In the genomic region with DNA sequence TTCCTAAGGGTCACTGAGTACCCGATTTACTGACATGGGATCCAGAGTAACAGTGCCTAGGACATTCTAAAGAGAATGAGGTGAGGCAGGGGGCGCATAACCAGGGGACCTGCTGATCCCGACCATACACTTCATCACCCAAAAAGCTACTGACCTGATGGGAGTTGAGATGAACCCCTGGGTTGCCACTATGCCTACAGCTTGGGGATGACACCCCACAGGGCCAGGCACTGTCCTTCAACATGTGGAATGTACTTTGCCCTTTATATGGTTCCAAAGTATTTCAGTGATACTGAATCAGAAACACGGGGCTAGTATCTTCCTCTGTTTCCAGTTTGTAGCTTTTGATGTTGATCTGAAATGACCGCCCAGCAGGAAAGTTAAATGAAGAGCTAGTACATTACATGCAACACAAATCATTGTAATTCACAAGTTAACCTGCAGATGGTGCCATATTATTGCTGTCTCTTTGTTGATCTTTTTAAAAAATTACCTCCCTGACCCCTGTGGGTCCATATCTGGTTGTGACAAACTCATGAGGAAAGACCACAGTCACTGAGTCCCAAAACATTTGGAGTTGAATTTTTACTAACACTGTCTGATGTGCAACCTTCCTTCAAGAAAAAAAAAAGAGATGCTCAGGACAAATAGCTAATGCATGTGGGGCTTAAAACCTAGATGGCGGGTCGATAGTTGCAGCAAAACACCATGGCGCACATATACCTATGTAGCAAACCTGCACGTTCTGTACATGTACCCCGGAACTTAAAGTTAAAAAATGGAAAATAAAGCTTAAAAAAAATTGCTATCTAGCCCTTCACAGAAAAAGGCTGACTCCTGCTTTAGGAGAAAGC, we compare ENCODE assay signal across 8 cellular contexts. TPM values are rescaled to one million over a fixed set of nuclear protein-coding genes. Genes with fewer than 3 reads are reported as not detected.
A peak's percentile ranks its signal among the peaks of the same experiment; 100 is the strongest.
DNase-seq lines count a peak whose midpoint lies in the region; ATAC-seq and TF ChIP-seq lines count a peak whose summit lies in the region.

No MANE protein-coding gene starts in this region.

- no peak for TF ChIP-seq POLR2A in heart left ventricle (IDR thresholded peaks at IDR 0.05)

- H3K36me3 ChIP-seq in heart left ventricle: no peaks in the 10 kb centered on the region

- H3K9me3 ChIP-seq in heart left ventricle (peaks cover 0 to 4% (median 0%) of the 10 kb centered on the region in 12 donors), right cardiac atrium (ENCODE audit: control insufficient read depth, low read length) (no peaks in the 10 kb centered on the region)

- H3K27me3 Mint-ChIP-seq in endothelial cell (ENCODE audit: unreplicated experiment): peaks cover 2% of the 10 kb centered on the region

- H3K9me3 Mint-ChIP-seq in endothelial cell (ENCODE audit: unreplicated experiment): no peaks in the 10 kb centered on the region

- ATAC-seq in heart left ventricle (no peak), right cardiac atrium (no peak), HG03354 (IDR thresholded peaks at IDR 0.05; ENCODE audit: poor library complexity, severe bottlenecking, unreplicated experiment) (peak; percentile 76), GM21447 (IDR thresholded peaks at IDR 0.05; ENCODE audit: unreplicated experiment) (no peak)

- 54 to 61% (median 57%) methylated on average over 10 of the region's 10 CpGs for WGBS in heart left ventricle, 4 donors
- 56% methylated on average over 10 of the region's 10 CpGs for WGBS in right cardiac atrium

- no peak overlapping the region for H3K27ac Mint-ChIP-seq in endothelial cell (ENCODE audit: unreplicated experiment)

- intact Hi-C loops in heart left ventricle (cut with DNase I) (loop anchor here (2.0 to 10.0 kb wide), 4 partner anchors 322 to 589 kb away; no protein-coding TSS in a partner anchor), right cardiac atrium (cut with DNase I) (loop anchor here in 1 of 4 donors (5.0 kb wide), 1 partner anchor 324 kb away; no protein-coding TSS in a partner anchor)

- peak; percentile 41 to 62 (median 58) for TF ChIP-seq CTCF in heart left ventricle (IDR thresholded peaks at IDR 0.05)
- TF ChIP-seq CTCF in endothelial cell (IDR thresholded peaks at IDR 0.05; ENCODE audit: unreplicated experiment): peak; percentile 91

- H3K4me1 ChIP-seq in heart left ventricle: no peaks in the 10 kb centered on the region
- H3K4me1 ChIP-seq in right cardiac atrium (ENCODE audit: control insufficient read depth, insufficient read depth, low read length): no peaks in the 10 kb centered on the region

- no peak for DNase-seq in heart left ventricle
- no peak for DNase-seq in right cardiac atrium
- DNase-seq in OCI-M2 (lab: John Stamatoyannopoulos, UW; ENCODE audit: unreplicated experiment): peak; percentile 67
- peak; percentile 33 for DNase-seq in endothelial cell (ENCODE audit: low spot score)
- peak; percentile 20 for DNase-seq in non-pigmented ciliary epithelial cell (ENCODE audit: low read depth)
- DNase-seq in activated effector memory CD4-positive, alpha-beta T cell treated with anti-CD3 and anti-CD28 coated beads, Interleukin-2, amount 50 U/mL, for 16 hours: no peak

- H3K4me3 ChIP-seq in heart left ventricle (no peak overlapping the region), right cardiac atrium (ENCODE audit: low read length) (no peak overlapping the region)

- no peak overlapping the region for H3K27ac ChIP-seq in heart left ventricle
- no peak overlapping the region for H3K27ac ChIP-seq in right cardiac atrium (ENCODE audit: low read length)

- H3K36me3 Mint-ChIP-seq in endothelial cell (ENCODE audit: low read depth, unreplicated experiment): no peaks in the 10 kb centered on the region

- H3K4me1 Mint-ChIP-seq in endothelial cell (ENCODE audit: unreplicated experiment): no peaks in the 10 kb centered on the region

- H3K27me3 ChIP-seq in heart left ventricle (no peaks in the 10 kb centered on the region), right cardiac atrium (ENCODE audit: control insufficient read depth, insufficient read depth) (no peaks in the 10 kb centered on the region)

- H3K4me3 Mint-ChIP-seq in endothelial cell (ENCODE audit: unreplicated experiment): no peak overlapping the region

RNA-seq across cellular contexts. Expression of gene GCNT2, which starts 42.7 kb away (rescaled TPM):
- 10 to 100 TPM; 29.2 to 68.8 (median 43.1) TPM for total RNA-seq in heart left ventricle
- 10 to 100 TPM; 15.1 to 16.3 TPM for polyA plus RNA-seq in heart left ventricle
- total RNA-seq in right cardiac atrium: 10 to 100 TPM in 1 of 4 donors, 1 to 10 TPM in 3; 5.2 to 10.4 (median 7.7) TPM
- 3.4 TPM for polyA plus RNA-seq in right cardiac atrium
- 71.1 TPM for total RNA-seq in endothelial cell (ENCODE audit: unreplicated experiment)

Comparison
In these comparisons a context has a peak if more than half of its experiments do, and no peak if none do; other contexts are left out.
1. DNase-seq: peak in OCI-M2 (single experiment), endothelial cell (single experiment) and non-pigmented ciliary epithelial cell (single experiment); none in heart left ventricle (0 of 5), right cardiac atrium (0 of 3) and activated effector memory CD4-positive, alpha-beta T cell treated with anti-CD3 and anti-CD28 coated beads, Interleukin-2, amount 50 U/mL, for 16 hours (single experiment).